In the genomic region with DNA sequence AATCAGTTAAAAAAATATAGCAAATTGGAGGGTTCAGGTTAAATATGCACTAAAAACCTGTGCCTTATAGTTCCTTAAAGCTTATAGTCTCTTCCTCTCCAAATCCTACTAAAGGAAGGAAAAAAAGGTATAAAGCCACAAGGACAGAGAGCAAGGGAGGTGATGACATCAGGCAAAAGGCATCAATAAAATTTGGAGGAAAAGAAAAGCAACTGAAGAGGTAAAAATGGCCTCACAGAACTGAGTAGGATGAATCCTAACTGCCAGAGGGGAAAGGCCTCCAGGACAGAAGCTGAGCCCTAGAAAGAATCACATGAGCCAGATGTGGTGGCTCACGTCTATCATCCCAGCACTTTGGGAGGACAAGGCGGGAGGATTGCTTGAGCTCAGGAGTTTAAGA, we compare ENCODE assay signal across 37 cellular contexts.
"Had no signal": no experiment of that assay in that cellular context is flagged by ENCODE, and none has a peak within 500 bp of the region (broad histone marks: within the 10 kb centered on the region; RNA-seq: fewer than 3 reads in every experiment).

No MANE protein-coding gene starts in this region.

- H3K27ac ChIP-seq: brain microvascular endothelial cell, PC-9, RWPE1 had no signal

- H3K36me3 ChIP-seq: brain microvascular endothelial cell had no signal

- FAIRE-seq: RCC 7860 had no signal

- H3K27me3 ChIP-seq: brain microvascular endothelial cell had no signal

- ATAC-seq: activated CD8-positive, alpha-beta memory T cell treated with anti-CD3 and anti-CD28 coated beads, Interleukin-2, amount 10 ng/mL, durations not matched to agents 7 days and 5 days; activated naive CD8-positive, alpha-beta T cell treated with anti-CD3 and anti-CD28 coated beads, Interleukin-2, amount 50 U/mL, for 24 hours; Right ventricle myocardium inferior; SK-N-SH treated with all-trans-retinoic acid at 6 μM for 48 hours; T-cell had no signal

- H3K4me3 ChIP-seq: PC-9 had no signal

- H3K4me2 ChIP-seq: PC-9 had no signal

- DNase-seq: activated CD4-positive, alpha-beta memory T cell treated with anti-CD3 and anti-CD28 coated beads, Interleukin-2, amount 10 ng/mL, durations not matched to agents 7 days and 5 days; activated CD4-positive, alpha-beta T cell treated with anti-CD3 and anti-CD28 coated beads for 1 hour; activated CD4-positive, alpha-beta T cell treated with anti-CD3 and anti-CD28 coated beads for 48 hours; activated CD4-positive, CD25-positive, alpha-beta regulatory T cell; activated CD8-positive, alpha-beta memory T cell treated with anti-CD3 and anti-CD28 coated beads for 24 hours; activated CD8-positive, alpha-beta memory T cell treated with anti-CD3 and anti-CD28 coated beads, Interleukin-2, amount 10 ng/mL, durations not matched to agents 7 days and 5 days; activated CD8-positive, alpha-beta memory T cell treated with anti-CD3 and anti-CD28 coated beads, Interleukin-2, amount 50 U/mL, for 48 hours; activated effector memory CD4-positive, alpha-beta T cell treated with Interleukin-2 at 50 U/mL for 16 hours; activated naive CD4-positive, alpha-beta T cell treated with anti-CD3 and anti-CD28 coated beads, Interleukin-2, amount 10 ng/mL, durations not matched to agents 7 days and 5 days; activated naive CD8-positive, alpha-beta T cell treated with anti-CD3 and anti-CD28 coated beads, Interleukin-2, amount 50 U/mL, for 24 hours; activated T-cell treated with anti-CD3 and anti-CD28 coated beads, Interleukin-2, amount 50 U/mL, for 48 hours; anterior cingulate cortex; brain microvascular endothelial cell; central memory CD4-positive, alpha-beta T cell; Kasumi-1; MM.1S; MV-4-11; NCI-H1092 treated with DMSO at 0.1 percent for 48 hours; NCI-H1417; NCI-H146; NCI-H187; NCI-H2029 treated with DMSO at 0.1 percent for 48 hours; NCI-H2107; NCI-H2171; NCI-H510A; NCI-H526; NCI-H748 treated with DMSO at 0.1 percent for 48 hours; NK-92 treated with Interleukin-12 subunit alpha and Interleukin-12 subunit beta, amount 100 ng/mL, for 24 hours; PC-9; SIG-M5; T-cell; T-helper 2 cell; T-helper 9 cell had no signal

- H2AFZ ChIP-seq: PC-9 had no signal
